In the genomic region with DNA sequence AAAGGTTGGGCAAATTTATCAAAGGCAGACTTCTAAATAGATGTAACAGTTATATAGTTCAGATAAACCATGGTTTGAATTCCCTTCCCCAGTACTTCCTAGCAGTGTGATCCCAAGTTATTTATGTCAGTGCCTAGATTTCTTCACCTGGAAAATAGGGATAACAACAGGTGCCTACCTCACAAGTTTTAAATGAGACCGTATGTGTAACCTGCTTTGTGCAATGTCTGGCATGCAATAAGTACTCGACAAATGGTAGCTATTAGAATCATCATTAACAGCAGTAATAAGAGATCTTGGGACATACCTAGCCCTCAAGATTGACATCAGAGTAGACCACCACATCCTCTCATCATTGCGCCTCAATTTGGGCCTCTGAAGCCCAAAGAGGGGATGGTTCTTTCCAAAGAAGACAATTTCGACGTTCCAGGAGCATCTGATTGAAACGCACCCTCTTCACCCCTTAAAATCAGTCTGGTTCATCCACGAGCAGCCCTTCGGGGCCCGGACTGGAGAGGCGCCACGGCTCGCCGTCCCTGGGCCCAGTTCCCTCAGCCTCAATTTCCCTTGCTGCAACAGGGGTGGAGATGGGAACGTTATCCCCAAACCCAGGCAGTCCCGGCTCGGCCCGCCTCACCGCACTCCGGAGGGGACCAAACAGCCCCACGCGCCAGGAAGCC, we compare ENCODE assay signal across 8 cellular contexts. TPM values are rescaled to one million over a fixed set of nuclear protein-coding genes. Genes with fewer than 3 reads are reported as not detected.
DNase-seq lines count a peak whose midpoint lies in the region; ATAC-seq and TF ChIP-seq lines count a peak whose summit lies in the region.

No MANE protein-coding gene starts in this region.

- H3K4me1 ChIP-seq in mucosa of rectum (ENCODE audit: control insufficient read depth in 2 of 2, insufficient read depth in 2 of 2, low read length in 2 of 2), result peaks cover 9 to 15% of the 10 kb centered on the region in 2 donors

- peaks cover 0 to 2% of the 10 kb centered on the region in 2 donors for H3K36me3 ChIP-seq in mucosa of rectum (ENCODE audit: control insufficient read depth in 2 of 2, insufficient read depth in 2 of 2, low read length in 2 of 2)

- H3K9me3 Mint-ChIP-seq in Calu3 (ENCODE audit: low read depth, unreplicated experiment), result no peaks in the 10 kb centered on the region
- no peaks in the 10 kb centered on the region for H3K9me3 Mint-ChIP-seq in central memory CD8-positive, alpha-beta T cell

- peak overlapping the region; percentile 78 to 85 for H3K27ac ChIP-seq in mucosa of rectum (ENCODE audit: low read depth in 2 of 2, low read length in 2 of 2)

- CTCF ChIA-PET in Calu3 (lab: Charles Lee), result interaction anchor here (1.0 to 2.6 kb wide), 5 partner anchors 8 to 33 kb away, joined by 5 to 20 read pairs (median 5); no protein-coding TSS in a partner anchor

- H3K4me1 Mint-ChIP-seq in Calu3 (ENCODE audit: low read depth, unreplicated experiment), result peaks cover 22% of the 10 kb centered on the region
- H3K4me1 Mint-ChIP-seq in central memory CD8-positive, alpha-beta T cell, result peaks cover 25% of the 10 kb centered on the region

- H3K4me3 ChIP-seq in NB4 (ENCODE audit: low read depth, low read length) (peak overlapping the region; percentile 99), mucosa of rectum (ENCODE audit: low read length in 2 of 2) (peak overlapping the region; percentile 90 to 96)

- peaks cover 46% of the 10 kb centered on the region for H3K36me3 Mint-ChIP-seq in Calu3 (ENCODE audit: insufficient read depth, unreplicated experiment)
- peaks cover 10% of the 10 kb centered on the region for H3K36me3 Mint-ChIP-seq in central memory CD8-positive, alpha-beta T cell (ENCODE audit: insufficient read depth)

- TF ChIP-seq POLR2A in NB4 (IDR thresholded peaks at IDR 0.05; ENCODE audit: extremely low read depth, insufficient read length), result no peak

- peak overlapping the region; percentile 96 for H3K4me3 Mint-ChIP-seq in Calu3 (ENCODE audit: low read depth, unreplicated experiment)
- H3K4me3 Mint-ChIP-seq in central memory CD8-positive, alpha-beta T cell, result peak overlapping the region; percentile 97

- no peak for TF ChIP-seq CTCF in Calu3 (IDR thresholded peaks at IDR 0.05; ENCODE audit: unreplicated experiment)
- no peak for TF ChIP-seq CTCF in NB4 (IDR thresholded peaks at IDR 0.05; ENCODE audit: low read depth, low read length)

- peak overlapping the region; percentile 86 for H3K27ac Mint-ChIP-seq in Calu3 (ENCODE audit: unreplicated experiment)
- H3K27ac Mint-ChIP-seq in central memory CD8-positive, alpha-beta T cell (ENCODE audit: low read depth), result peak overlapping the region; percentile 92

- H3K27me3 Mint-ChIP-seq in Calu3 (ENCODE audit: unreplicated experiment), result no peaks in the 10 kb centered on the region
- no peaks in the 10 kb centered on the region for H3K27me3 Mint-ChIP-seq in central memory CD8-positive, alpha-beta T cell

- no peaks in the 10 kb centered on the region for H3K27me3 ChIP-seq in mucosa of rectum (ENCODE audit: control insufficient read depth in 2 of 2, insufficient read depth in 2 of 2, low read length in 2 of 2)

- H3K9ac ChIP-seq in mucosa of rectum (ENCODE audit: low read depth in 1 of 2, low read length in 2 of 2), result peak overlapping the region; percentile 83 to 91

- no peaks in the 10 kb centered on the region for H3K9me3 ChIP-seq in mucosa of rectum (ENCODE audit: control insufficient read depth in 2 of 2, low read length in 2 of 2)

- intact Hi-C loops in Calu3 (cut with micrococcal nuclease; ENCODE audit: unreplicated experiment), result loop anchor here (5.0 kb wide), 1 partner anchor 86 kb away; no protein-coding TSS in a partner anchor

- DNase-seq in Calu3 (no peak), NB4 (ENCODE audit: low read depth) (no peak), NCI-H187 treated with DMSO at 0.1 percent for 48 hours (lab: John Stamatoyannopoulos, UW) (no peak)
- DNase-seq in central memory CD8-positive, alpha-beta T cell (ENCODE audit: low spot score in 2 of 2), result no peak

- peak; percentile 35 for ATAC-seq in GM21529 (IDR thresholded peaks at IDR 0.05; ENCODE audit: unreplicated experiment)
- ATAC-seq in central memory CD8-positive, alpha-beta T cell (replicated peaks; ENCODE audit: extremely low read depth, poor library complexity, severe bottlenecking), result peak; percentile 37
- ATAC-seq in GM18858 (IDR thresholded peaks at IDR 0.05; ENCODE audit: unreplicated experiment), result no peak
- no peak for ATAC-seq in GM19328 (IDR thresholded peaks at IDR 0.05; ENCODE audit: unreplicated experiment)

- BruUV-seq in Calu3 (replicated peaks; lab: Mats Ljungman, UMichigan), result TSS peak; percentile 76

RNA-seq across cellular contexts. Expression of a gene that starts 0.5 kb away (rescaled TPM):
- 335 and 392 TPM in 2 replicates for total RNA-seq in Calu3 (2022)

RNA-seq across cellular contexts. Expression of a gene that starts 0.6 kb away (rescaled TPM):
- total RNA-seq in Calu3 (2022), result 97.6 and 102 TPM in 2 replicates

RNA-seq across cellular contexts. Expression of a gene that starts 30.3 kb away (rescaled TPM):
- total RNA-seq in Calu3 (2022), result not detected in 2 replicates

Comparison
In these comparisons a context has a peak if more than half of its experiments do, and no peak if none do; other contexts are left out.
1. ATAC-seq: peak in GM21529 (single experiment) and central memory CD8-positive, alpha-beta T cell (single experiment); none in GM18858 (single experiment) and GM19328 (single experiment).